1 cellular context compared by ENCODE assay signal in the genomic region with DNA sequence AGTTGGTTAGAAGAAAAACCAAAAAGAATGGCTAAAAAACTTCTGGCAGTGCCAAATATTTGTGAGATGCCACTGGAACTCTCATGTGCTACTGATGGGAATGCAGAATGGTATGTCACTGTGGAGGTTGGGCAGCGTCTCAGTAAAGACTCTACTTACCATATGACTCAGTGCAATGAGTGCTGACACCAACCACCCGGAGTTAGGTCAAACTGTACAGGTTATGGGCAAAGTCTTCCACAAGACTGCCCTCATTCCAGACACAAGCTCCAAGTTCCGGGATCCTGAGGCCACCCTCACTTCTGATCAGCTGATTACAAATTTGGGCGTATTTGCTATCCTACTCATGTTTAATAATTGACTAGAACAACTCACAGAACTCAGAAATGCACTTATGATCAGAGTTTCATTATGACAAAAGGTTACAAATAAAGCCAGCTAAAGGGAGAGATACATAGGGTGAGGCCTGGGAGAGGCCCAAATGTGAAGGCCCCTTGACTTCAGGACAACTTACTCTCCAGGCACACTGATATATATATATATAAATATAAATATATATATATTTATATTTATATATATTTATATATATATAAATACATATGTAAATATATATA.
TF ChIP-seq lines count a peak whose summit lies in the region.

No MANE protein-coding gene starts in this region.

TF ChIP-seq in liver, 16 proteins besides CTCF, POLR2A, EP300 and RAD21 (continued from another document):
- TF ChIP-seq, protein P1, sequence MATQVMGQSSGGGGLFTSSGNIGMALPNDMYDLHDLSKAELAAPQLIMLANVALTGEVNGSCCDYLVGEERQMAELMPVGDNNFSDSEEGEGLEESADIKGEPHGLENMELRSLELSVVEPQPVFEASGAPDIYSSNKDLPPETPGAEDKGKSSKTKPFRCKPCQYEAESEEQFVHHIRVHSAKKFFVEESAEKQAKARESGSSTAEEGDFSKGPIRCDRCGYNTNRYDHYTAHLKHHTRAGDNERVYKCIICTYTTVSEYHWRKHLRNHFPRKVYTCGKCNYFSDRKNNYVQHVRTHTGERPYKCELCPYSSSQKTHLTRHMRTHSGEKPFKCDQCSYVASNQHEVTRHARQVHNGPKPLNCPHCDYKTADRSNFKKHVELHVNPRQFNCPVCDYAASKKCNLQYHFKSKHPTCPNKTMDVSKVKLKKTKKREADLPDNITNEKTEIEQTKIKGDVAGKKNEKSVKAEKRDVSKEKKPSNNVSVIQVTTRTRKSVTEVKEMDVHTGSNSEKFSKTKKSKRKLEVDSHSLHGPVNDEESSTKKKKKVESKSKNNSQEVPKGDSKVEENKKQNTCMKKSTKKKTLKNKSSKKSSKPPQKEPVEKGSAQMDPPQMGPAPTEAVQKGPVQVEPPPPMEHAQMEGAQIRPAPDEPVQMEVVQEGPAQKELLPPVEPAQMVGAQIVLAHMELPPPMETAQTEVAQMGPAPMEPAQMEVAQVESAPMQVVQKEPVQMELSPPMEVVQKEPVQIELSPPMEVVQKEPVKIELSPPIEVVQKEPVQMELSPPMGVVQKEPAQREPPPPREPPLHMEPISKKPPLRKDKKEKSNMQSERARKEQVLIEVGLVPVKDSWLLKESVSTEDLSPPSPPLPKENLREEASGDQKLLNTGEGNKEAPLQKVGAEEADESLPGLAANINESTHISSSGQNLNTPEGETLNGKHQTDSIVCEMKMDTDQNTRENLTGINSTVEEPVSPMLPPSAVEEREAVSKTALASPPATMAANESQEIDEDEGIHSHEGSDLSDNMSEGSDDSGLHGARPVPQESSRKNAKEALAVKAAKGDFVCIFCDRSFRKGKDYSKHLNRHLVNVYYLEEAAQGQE (IDR thresholded peaks at IDR 0.05): peak; percentile 62
- peak; percentile 97 for TF ChIP-seq HNF4A (conservative IDR thresholded peaks at IDR 0.05)
- no peak for TF ChIP-seq TAF1 (conservative IDR thresholded peaks at IDR 0.05)
- TF ChIP-seq SP1 (IDR thresholded peaks at IDR 0.05): peak; percentile 96
- TF ChIP-seq FOXA1 (IDR thresholded peaks at IDR 0.05): no peak
- TF ChIP-seq NR2F2 (IDR thresholded peaks at IDR 0.05): peak; percentile 60
